ENCODE assay signal across 1 cellular context in genomic region chr12:29901585-29901984, GRCh38.
TF ChIP-seq lines count a peak whose summit lies in the region.

No MANE protein-coding gene starts in this region.

TF ChIP-seq in H1, 55 proteins besides CTCF, POLR2A, EP300 and RAD21:
- TF ChIP-seq GTF2F1 (IDR thresholded peaks at IDR 0.05; ENCODE audit: borderline replicate concordance, low read depth, low read length), result no peak
- TF ChIP-seq SP2 (IDR thresholded peaks at IDR 0.05; ENCODE audit: low read length), result 0 out of 2 replicates have a peak, but pooled peaks have one; percentile 7
- no peak for TF ChIP-seq CREB1 (IDR thresholded peaks at IDR 0.05)
- peak; percentile 50; the same call in 1 of the 2 replicates for TF ChIP-seq SP1 (IDR thresholded peaks at IDR 0.05; ENCODE audit: low read depth, low read length)
- TF ChIP-seq TBP (IDR thresholded peaks at IDR 0.05; ENCODE audit: low read depth, low read length), result no peak
